In the genomic region with DNA sequence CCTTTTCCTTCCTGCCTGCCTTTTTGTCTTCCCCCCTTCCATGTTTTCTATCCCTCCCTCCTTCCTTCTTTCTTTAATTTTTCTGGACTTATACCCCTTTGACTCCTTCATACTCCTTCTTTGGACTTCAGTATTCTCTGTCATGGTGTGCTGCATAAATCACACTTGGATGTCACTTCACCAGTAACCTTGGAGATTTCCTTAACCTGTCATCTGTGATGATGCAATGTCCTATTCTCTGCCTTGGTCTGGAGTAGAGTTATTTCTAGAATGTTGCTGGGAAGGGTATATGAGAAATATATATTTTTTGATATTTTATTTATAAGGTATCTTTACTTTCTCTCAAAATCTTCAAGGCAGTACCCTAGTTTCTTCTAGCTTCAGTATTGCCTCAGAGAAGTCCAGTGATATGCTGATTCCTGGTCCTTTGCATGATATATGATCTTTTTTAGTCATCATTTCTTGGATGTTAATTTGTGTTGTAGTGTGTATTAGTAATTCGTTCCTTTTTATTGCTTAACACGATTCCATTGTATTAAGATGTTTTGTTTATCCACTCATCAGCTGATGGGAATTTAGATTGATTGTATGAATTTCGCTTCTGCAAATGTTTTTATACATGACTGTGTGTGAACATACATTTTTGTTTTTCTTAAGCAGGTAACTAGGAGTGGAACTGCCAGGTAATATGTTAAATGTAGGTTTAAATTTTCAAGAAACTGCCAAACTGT, we compare ENCODE assay signal across 15 cellular contexts.
"Had no signal": no experiment of that assay in that cellular context is flagged by ENCODE, and none has a peak within 500 bp of the region (broad histone marks: within the 10 kb centered on the region; RNA-seq: fewer than 3 reads in every experiment).

No MANE protein-coding gene starts in this region.

- FAIRE-seq: frontal cortex, islet of Langerhans had no signal

- ATAC-seq: esophagus mucosa; heart right ventricle; left lobe of liver; natural killer cell treated with Interleukin-12 subunit alpha and Interleukin-12 subunit beta and Interleukin-15 and Interleukin-18, amount 100 ng/mL, for 72 hours; right cardiac atrium had no signal

- H3K9me3 ChIP-seq: heart right ventricle had no signal

- DNase-seq: cortex of kidney; dorsolateral prefrontal cortex; effector CD8-positive, alpha-beta T cell; heart right ventricle; hypothalamus; kidney glomerular epithelial cell; right cardiac atrium; stimulated activated CD4-positive, alpha-beta T cell treated with anti-CD3 and anti-CD28 coated beads, Interleukin-2, amount 100 ng/mL, for 48 hours; stimulated activated naive CD4-positive, alpha-beta T cell treated with Interleukin-2 at 50 U/mL for 16 hours had no signal

- H3K36me3 ChIP-seq: heart right ventricle had no signal

- H3K4me2 ChIP-seq: smooth muscle cell had no signal

- H3K4me1 ChIP-seq: heart right ventricle had no signal

- H3K27ac ChIP-seq: dorsolateral prefrontal cortex, heart right ventricle had no signal

- H3K4me3 ChIP-seq: dorsolateral prefrontal cortex, heart right ventricle, smooth muscle cell had no signal

- H3K27me3 ChIP-seq: dorsolateral prefrontal cortex, heart right ventricle had no signal
